ENCODE assay signal across 1 cellular context in genomic region chr2:231000211-231000904, GRCh38.
TF ChIP-seq lines count a peak whose summit lies in the region.

No MANE protein-coding gene starts in this region.

TF ChIP-seq in HepG2, 621 proteins besides CTCF, POLR2A, EP300 and RAD21 (continued from another document and continues in another):
- TF ChIP-seq CSRNP1 (CRISPR knock-in tag; IDR thresholded peaks at IDR 0.05): no peak
- TF ChIP-seq, protein P1, sequence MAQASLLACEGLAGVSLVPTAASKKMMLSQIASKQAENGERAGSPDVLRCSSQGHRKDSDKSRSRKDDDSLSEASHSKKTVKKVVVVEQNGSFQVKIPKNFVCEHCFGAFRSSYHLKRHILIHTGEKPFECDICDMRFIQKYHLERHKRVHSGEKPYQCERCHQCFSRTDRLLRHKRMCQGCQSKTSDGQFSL (CRISPR knock-in tag; IDR thresholded peaks at IDR 0.05): no peak
- TF ChIP-seq GATAD1 (CRISPR knock-in tag; IDR thresholded peaks at IDR 0.05): peak; percentile 44; the same call in 1 of the 2 replicates
- no peak for TF ChIP-seq IRF2 (CRISPR knock-in tag; IDR thresholded peaks at IDR 0.05)
- TF ChIP-seq ZNF687 (CRISPR knock-in tag; IDR thresholded peaks at IDR 0.05): peak; percentile 75
- peak; percentile 51; the same call in 1 of the 2 replicates for TF ChIP-seq HOXA3 (CRISPR knock-in tag; IDR thresholded peaks at IDR 0.05)
- TF ChIP-seq ZNF10 (CRISPR knock-in tag; IDR thresholded peaks at IDR 0.05; ENCODE audit: borderline replicate concordance, low read depth): no peak
- TF ChIP-seq, protein P2, sequence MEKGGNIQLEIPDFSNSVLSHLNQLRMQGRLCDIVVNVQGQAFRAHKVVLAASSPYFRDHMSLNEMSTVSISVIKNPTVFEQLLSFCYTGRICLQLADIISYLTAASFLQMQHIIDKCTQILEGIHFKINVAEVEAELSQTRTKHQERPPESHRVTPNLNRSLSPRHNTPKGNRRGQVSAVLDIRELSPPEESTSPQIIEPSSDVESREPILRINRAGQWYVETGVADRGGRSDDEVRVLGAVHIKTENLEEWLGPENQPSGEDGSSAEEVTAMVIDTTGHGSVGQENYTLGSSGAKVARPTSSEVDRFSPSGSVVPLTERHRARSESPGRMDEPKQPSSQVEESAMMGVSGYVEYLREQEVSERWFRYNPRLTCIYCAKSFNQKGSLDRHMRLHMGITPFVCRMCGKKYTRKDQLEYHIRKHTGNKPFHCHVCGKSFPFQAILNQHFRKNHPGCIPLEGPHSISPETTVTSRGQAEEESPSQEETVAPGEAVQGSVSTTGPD (CRISPR knock-in tag; IDR thresholded peaks at IDR 0.05): no peak
- TF ChIP-seq ATF7 (IDR thresholded peaks at IDR 0.05): no peak
- TF ChIP-seq ATF7 (CRISPR knock-in tag; IDR thresholded peaks at IDR 0.05): no peak
- TF ChIP-seq, protein P3, sequence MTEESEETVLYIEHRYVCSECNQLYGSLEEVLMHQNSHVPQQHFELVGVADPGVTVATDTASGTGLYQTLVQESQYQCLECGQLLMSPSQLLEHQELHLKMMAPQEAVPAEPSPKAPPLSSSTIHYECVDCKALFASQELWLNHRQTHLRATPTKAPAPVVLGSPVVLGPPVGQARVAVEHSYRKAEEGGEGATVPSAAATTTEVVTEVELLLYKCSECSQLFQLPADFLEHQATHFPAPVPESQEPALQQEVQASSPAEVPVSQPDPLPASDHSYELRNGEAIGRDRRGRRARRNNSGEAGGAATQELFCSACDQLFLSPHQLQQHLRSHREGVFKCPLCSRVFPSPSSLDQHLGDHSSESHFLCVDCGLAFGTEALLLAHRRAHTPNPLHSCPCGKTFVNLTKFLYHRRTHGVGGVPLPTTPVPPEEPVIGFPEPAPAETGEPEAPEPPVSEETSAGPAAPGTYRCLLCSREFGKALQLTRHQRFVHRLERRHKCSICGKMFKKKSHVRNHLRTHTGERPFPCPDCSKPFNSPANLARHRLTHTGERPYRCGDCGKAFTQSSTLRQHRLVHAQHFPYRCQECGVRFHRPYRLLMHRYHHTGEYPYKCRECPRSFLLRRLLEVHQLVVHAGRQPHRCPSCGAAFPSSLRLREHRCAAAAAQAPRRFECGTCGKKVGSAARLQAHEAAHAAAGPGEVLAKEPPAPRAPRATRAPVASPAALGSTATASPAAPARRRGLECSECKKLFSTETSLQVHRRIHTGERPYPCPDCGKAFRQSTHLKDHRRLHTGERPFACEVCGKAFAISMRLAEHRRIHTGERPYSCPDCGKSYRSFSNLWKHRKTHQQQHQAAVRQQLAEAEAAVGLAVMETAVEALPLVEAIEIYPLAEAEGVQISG (CRISPR knock-in tag; IDR thresholded peaks at IDR 0.05): no peak; the same call in none of the 2 replicates
- peak; percentile 37; the same call in 1 of the 2 replicates for TF ChIP-seq JUND (CRISPR knock-in tag; IDR thresholded peaks at IDR 0.05)
- TF ChIP-seq FOXP1 (IDR thresholded peaks at IDR 0.05): no peak
- no peak for TF ChIP-seq FOXP1 (CRISPR knock-in tag; IDR thresholded peaks at IDR 0.05)
- peak; percentile 52; the same call in 1 of the 2 replicates for TF ChIP-seq ERF (CRISPR knock-in tag; IDR thresholded peaks at IDR 0.05)
- TF ChIP-seq ZNF513 (CRISPR knock-in tag; conservative IDR thresholded peaks at IDR 0.05): 0 out of 2 replicates have a peak, but pooled peaks have one; percentile 72
- no peak for TF ChIP-seq ZNF136 (CRISPR knock-in tag; IDR thresholded peaks at IDR 0.05; ENCODE audit: low read depth)
- TF ChIP-seq ZNF501 (CRISPR knock-in tag; IDR thresholded peaks at IDR 0.05): 0 out of 2 replicates have a peak, but pooled peaks have one; percentile 35
- TF ChIP-seq HNF1B (CRISPR knock-in tag; IDR thresholded peaks at IDR 0.05): 0 out of 2 replicates have a peak, but pooled peaks have one; percentile 34
- no peak for TF ChIP-seq LCORL (IDR thresholded peaks at IDR 0.05)
- TF ChIP-seq LCORL (CRISPR knock-in tag; IDR thresholded peaks at IDR 0.05): peak; percentile 52; the same call in 1 of the 2 replicates
- no peak for TF ChIP-seq SAFB2 (CRISPR knock-in tag; IDR thresholded peaks at IDR 0.05; ENCODE audit: borderline replicate concordance, low read depth)
- no peak for TF ChIP-seq NR1H2 (CRISPR knock-in tag; IDR thresholded peaks at IDR 0.05; ENCODE audit: borderline replicate concordance, low read depth)
- no peak for TF ChIP-seq JARID2 (CRISPR knock-in tag; IDR thresholded peaks at IDR 0.05; ENCODE audit: insufficient replicate concordance)
- TF ChIP-seq YEATS4 (CRISPR knock-in tag; IDR thresholded peaks at IDR 0.05; ENCODE audit: borderline replicate concordance): 0 out of 2 replicates have a peak, but pooled peaks have one; percentile 31
- TF ChIP-seq ZNF468 (CRISPR knock-in tag; IDR thresholded peaks at IDR 0.05): 0 out of 2 replicates have a peak, but pooled peaks have one; percentile 18
- no peak for TF ChIP-seq ZBED4 (CRISPR knock-in tag; IDR thresholded peaks at IDR 0.05; ENCODE audit: borderline replicate concordance)
- TF ChIP-seq KDM2A (CRISPR knock-in tag; IDR thresholded peaks at IDR 0.05; ENCODE audit: borderline replicate concordance, low read depth): peak; percentile 58; the same call in 1 of the 2 replicates
- peak; percentile 60; the same call in 1 of the 2 replicates for TF ChIP-seq ZNF614 (CRISPR knock-in tag; IDR thresholded peaks at IDR 0.05; ENCODE audit: borderline replicate concordance)
- 0 out of 2 replicates have a peak, but pooled peaks have one; percentile 32 for TF ChIP-seq ZFP37 (CRISPR knock-in tag; IDR thresholded peaks at IDR 0.05; ENCODE audit: borderline replicate concordance)
- 0 out of 2 replicates have a peak, but pooled peaks have one; percentile 14 for TF ChIP-seq ZNF367 (CRISPR knock-in tag; IDR thresholded peaks at IDR 0.05; ENCODE audit: borderline replicate concordance)
- TF ChIP-seq ZNF263 (CRISPR knock-in tag; IDR thresholded peaks at IDR 0.05): peak; percentile 40; the same call in 1 of the 2 replicates
- TF ChIP-seq ELF1 (CRISPR knock-in tag; IDR thresholded peaks at IDR 0.05): 0 out of 2 replicates have a peak, but pooled peaks have one; percentile 32
- TF ChIP-seq, protein P4, sequence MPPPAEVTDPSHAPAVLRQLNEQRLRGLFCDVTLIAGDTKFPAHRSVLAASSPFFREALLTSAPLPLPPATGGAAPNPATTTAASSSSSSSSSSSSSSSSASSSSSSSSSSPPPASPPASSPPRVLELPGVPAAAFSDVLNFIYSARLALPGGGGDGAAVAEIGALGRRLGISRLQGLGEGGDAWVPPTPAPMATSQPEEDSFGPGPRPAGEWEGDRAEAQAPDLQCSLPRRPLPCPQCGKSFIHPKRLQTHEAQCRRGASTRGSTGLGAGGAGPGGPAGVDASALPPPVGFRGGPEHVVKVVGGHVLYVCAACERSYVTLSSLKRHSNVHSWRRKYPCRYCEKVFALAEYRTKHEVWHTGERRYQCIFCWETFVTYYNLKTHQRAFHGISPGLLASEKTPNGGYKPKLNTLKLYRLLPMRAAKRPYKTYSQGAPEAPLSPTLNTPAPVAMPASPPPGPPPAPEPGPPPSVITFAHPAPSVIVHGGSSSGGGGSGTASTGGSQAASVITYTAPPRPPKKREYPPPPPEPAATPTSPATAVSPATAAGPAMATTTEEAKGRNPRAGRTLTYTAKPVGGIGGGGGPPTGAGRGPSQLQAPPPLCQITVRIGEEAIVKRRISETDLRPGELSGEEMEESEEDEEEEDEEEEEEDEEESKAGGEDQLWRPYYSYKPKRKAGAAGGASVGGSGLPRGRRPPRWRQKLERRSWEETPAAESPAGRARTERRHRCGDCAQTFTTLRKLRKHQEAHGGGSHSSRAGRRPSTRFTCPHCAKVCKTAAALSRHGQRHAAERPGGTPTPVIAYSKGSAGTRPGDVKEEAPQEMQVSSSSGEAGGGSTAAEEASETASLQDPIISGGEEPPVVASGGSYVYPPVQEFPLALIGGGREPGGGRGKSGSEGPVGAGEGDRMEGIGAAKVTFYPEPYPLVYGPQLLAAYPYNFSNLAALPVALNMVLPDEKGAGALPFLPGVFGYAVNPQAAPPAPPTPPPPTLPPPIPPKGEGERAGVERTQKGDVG (CRISPR knock-in tag; IDR thresholded peaks at IDR 0.05; ENCODE audit: borderline replicate concordance): no peak
- no peak for TF ChIP-seq ZNF629 (CRISPR knock-in tag; conservative IDR thresholded peaks at IDR 0.05)
